ENCODE assay signal across 32 cellular contexts in genomic region chr2:232435805-232436204, GRCh38. TPM values are rescaled to one million over a fixed set of nuclear protein-coding genes. Genes with fewer than 3 reads are reported as not detected.
DNase-seq lines count a peak whose midpoint lies in the region; ATAC-seq, FAIRE-seq and TF ChIP-seq lines count a peak whose summit lies in the region.
"Had no signal": no experiment of that assay in that cellular context is flagged by ENCODE, and none has a peak within 500 bp of the region (broad histone marks: within the 10 kb centered on the region; RNA-seq: fewer than 3 reads in every experiment).

No MANE protein-coding gene starts in this region.

- no peak overlapping the region for H2AFZ ChIP-seq in HepG2 (ENCODE audit: low read length)
- H2AFZ ChIP-seq: GM23338 had no signal

- no peak for ATAC-seq in HepG2
- no peak for ATAC-seq in right lobe of liver
- ATAC-seq: GM23338 had no signal

- intact Hi-C loops in HepG2 (cut with micrococcal nuclease; ENCODE audit: unreplicated experiment), result no loop called here
- intact Hi-C loops in right lobe of liver (cut with DNase I), result loop anchor here (5.0 to 10.0 kb wide), 3 partner anchors 89 to 534 kb away; partner anchors contain the start of genes CHRND (in 1 of the 2) and PRSS56 (in 1 of the 2)

- in situ Hi-C loops in HepG2 (cut with HindIII; ENCODE audit: extremely low pct_ligation_motif_present, low pct_unique_long_range_greater_than_20kb), result no loop called here

- H3K9me3 ChIP-seq in HepG2 (ENCODE audit: low read length), result no peaks in the 10 kb centered on the region
- no peaks in the 10 kb centered on the region for H3K9me3 ChIP-seq in right lobe of liver
- no peaks in the 10 kb centered on the region for H3K9me3 ChIP-seq in WERI-Rb-1 (ENCODE audit: severe bottlenecking)
- H3K9me3 ChIP-seq in effector memory CD4-positive, alpha-beta T cell (ENCODE audit: control insufficient read depth, low read length), result no peaks in the 10 kb centered on the region
- H3K9me3 ChIP-seq: BLaER1 treated with 17β-estradiol and CSF1 and Interleukin-3, amounts not matched to agents 10 nM and 100 nM; HAP-1; SJCRH30 had no signal

- no peaks in the 10 kb centered on the region for H4K20me1 ChIP-seq in HepG2 (ENCODE audit: insufficient read depth, low read length)

- H3K36me3 ChIP-seq in HepG2 (replicated peaks in 1 of 2; ENCODE audit: control insufficient read depth in 1 of 2, insufficient read depth in 2 of 2, low read length in 2 of 2) (no peaks in the 10 kb centered on the region), right lobe of liver (no peaks in the 10 kb centered on the region), WERI-Rb-1 (no peaks in the 10 kb centered on the region)
- H3K36me3 ChIP-seq in effector memory CD4-positive, alpha-beta T cell (ENCODE audit: control insufficient read depth, insufficient read depth, low read length), result no peaks in the 10 kb centered on the region
- H3K36me3 ChIP-seq: BLaER1 treated with 17β-estradiol and CSF1 and Interleukin-3, amounts not matched to agents 10 nM and 100 nM; HAP-1; SJCRH30 had no signal

- H3K4me3 ChIP-seq in HepG2 (replicated peaks in 1 of 3; ENCODE audit: insufficient read depth in 1 of 3, low read depth in 2 of 3, low read length in 3 of 3), result no peak overlapping the region
- no peak overlapping the region for H3K4me3 ChIP-seq in right lobe of liver
- H3K4me3 ChIP-seq in WERI-Rb-1 (ENCODE audit: low read depth, low read length), result no peak overlapping the region
- H3K4me3 ChIP-seq in effector memory CD4-positive, alpha-beta T cell (ENCODE audit: insufficient read depth, low read depth, low read length, poor library complexity, severe bottlenecking), result no peak overlapping the region
- H3K4me3 ChIP-seq: BLaER1 treated with 17β-estradiol and CSF1 and Interleukin-3, amounts not matched to agents 10 nM and 100 nM; GM23338; HAP-1; SJCRH30 had no signal

- no peak for FAIRE-seq in HepG2 (lab: Jason Lieb, UNC)
- FAIRE-seq: A204.1, RCC 7860 had no signal

- TF ChIP-seq POLR2A in HepG2 (IDR thresholded peaks at IDR 0.05; ENCODE audit: insufficient read depth in 1 of 2, low read depth in 2 of 2, low read length in 2 of 2) (no peak), right lobe of liver (IDR thresholded peaks at IDR 0.05) (no peak)

- H3K4me2 ChIP-seq in HepG2 (ENCODE audit: low read depth, low read length), result no peak overlapping the region
- H3K4me2 ChIP-seq: GM23338, KMS-11 had no signal

- no peak for TF ChIP-seq EP300 in HepG2 (IDR thresholded peaks at IDR 0.05; ENCODE audit: low read depth in 2 of 2, low read length in 2 of 2)
- TF ChIP-seq EP300 in HepG2 (CRISPR knock-in tag; IDR thresholded peaks at IDR 0.05; ENCODE audit: borderline replicate concordance), result no peak

- peaks cover 7% of the 10 kb centered on the region for H3K4me1 ChIP-seq in HepG2 (ENCODE audit: insufficient read depth, low read length)
- H3K4me1 ChIP-seq in right lobe of liver, result no peaks in the 10 kb centered on the region
- H3K4me1 ChIP-seq in effector memory CD4-positive, alpha-beta T cell (ENCODE audit: control insufficient read depth, insufficient read depth, low read length, poor library complexity, severe bottlenecking), result no peaks in the 10 kb centered on the region
- H3K4me1 ChIP-seq: HAP-1, SJCRH30 had no signal

- no peaks in the 10 kb centered on the region for H3K79me2 ChIP-seq in HepG2 (ENCODE audit: insufficient read depth, low read length)

- TF ChIP-seq CTCF in HepG2 (CRISPR knock-in tag; IDR thresholded peaks at IDR 0.05) (no peak), right lobe of liver (IDR thresholded peaks at IDR 0.05) (no peak), WERI-Rb-1 (IDR thresholded peaks at IDR 0.05; ENCODE audit: low read depth, low read length) (no peak)

- H3K27ac ChIP-seq in HepG2 (ENCODE audit: extremely low read length, insufficient read depth, low read length) (no peak overlapping the region), right lobe of liver (no peak overlapping the region), WERI-Rb-1 (no peak overlapping the region)
- no peak overlapping the region for H3K27ac ChIP-seq in effector memory CD4-positive, alpha-beta T cell (ENCODE audit: insufficient read depth, low read length, poor library complexity, severe bottlenecking)
- H3K27ac ChIP-seq: BLaER1 treated with 17β-estradiol and CSF1 and Interleukin-3, amounts not matched to agents 10 nM and 100 nM; KMS-11; SJCRH30 had no signal

- no TSS peak for BruUV-seq in HepG2 (replicated peaks; lab: Mats Ljungman, UMichigan)

- DNase-seq in HepG2 (ENCODE audit: low spot score), result no peak
- no peak for DNase-seq in right lobe of liver
- peak; percentile 3 for DNase-seq in WERI-Rb-1
- DNase-seq in mesenteric fat pad (ENCODE audit: low spot score), result peak; percentile 43
- no peak for DNase-seq in effector memory CD4-positive, alpha-beta T cell
- DNase-seq in SIG-M5 (lab: John Stamatoyannopoulos, UW), result no peak
- no peak for DNase-seq in MV-4-11 (lab: John Stamatoyannopoulos, UW)
- DNase-seq in kidney tubule cell (ENCODE audit: low spot score), result no peak
- DNase-seq: AML-193; CD4-positive, alpha-beta T cell; DMS53; HFFc6; MM.1S; NCI-H1048; NCI-H1417; NCI-H1694 treated with DMSO at 0.1 percent for 48 hours; NCI-H2081; NCI-H2227 treated with DMSO at 0.1 percent for 48 hours; NCI-H69; SJCRH30 had no signal

- no peak overlapping the region for H3K9ac ChIP-seq in HepG2 (ENCODE audit: insufficient read depth, low read depth, low read length)
- H3K9ac ChIP-seq: BLaER1 treated with 17β-estradiol and CSF1 and Interleukin-3, amounts not matched to agents 10 nM and 100 nM; KMS-11 had no signal

- peaks cover 24 to 44% of the 10 kb centered on the region in 2 experiments for H3K27me3 ChIP-seq in HepG2 (ENCODE audit: control insufficient read depth in 1 of 2, insufficient read depth in 2 of 2, low read length in 2 of 2)
- H3K27me3 ChIP-seq in right lobe of liver, result no peaks in the 10 kb centered on the region
- H3K27me3 ChIP-seq in WERI-Rb-1 (ENCODE audit: insufficient read depth, low read depth, severe bottlenecking), result no peaks in the 10 kb centered on the region
- H3K27me3 ChIP-seq in effector memory CD4-positive, alpha-beta T cell (replicated peaks; ENCODE audit: control insufficient read depth, insufficient read depth, low read length, poor library complexity, severe bottlenecking), result no peaks in the 10 kb centered on the region
- H3K27me3 ChIP-seq: BLaER1 treated with 17β-estradiol and CSF1 and Interleukin-3, amounts not matched to agents 10 nM and 100 nM had no signal

- POLR2A ChIA-PET in HepG2 (lab: Yijun Ruan, JAX), result no interaction called here

- 9% methylated on average over 7 of the region's 7 CpGs for WGBS in HepG2 (ENCODE audit: low lambda C conversion rate)
- 78% methylated on average over 7 of the region's 7 CpGs for WGBS in right lobe of liver (ENCODE audit: insufficient coverage, low coverage, low lambda C conversion rate, missing lambda C conversion rate)

- CTCF ChIA-PET in HepG2 (lab: Yijun Ruan, JAX; ENCODE audit: low intra/inter-chr PET ratio, low total read pairs), result interaction anchor here (1.8 kb wide), 1 partner anchor 536 kb away, joined by 7 read pairs; no protein-coding TSS in a partner anchor

- TF ChIP-seq RAD21 in HepG2 (CRISPR knock-in tag; IDR thresholded peaks at IDR 0.05), result no peak

RNA-seq across cellular contexts. Expression of gene ALPI, which starts 20.1 kb away (rescaled TPM):
- total RNA-seq in HepG2 (2016; rRNA removed; fragmentation: Illumina TruSeq; extraction: Trizol) (not detected in 2 replicates), right lobe of liver (under 1 TPM in 2 of 6 experiments, not detected in 4; 0.19 to 0.25 TPM), mesenteric fat pad (0.71 TPM)
- not detected in 2 replicates for total RNA-seq in HepG2 (2016; cell fraction: cytosol; rRNA removed; fragmentation: Illumina TruSeq; extraction: Trizol; ENCODE audit: low read depth)
- not detected in 2 replicates for total RNA-seq in HepG2 (2016; cell fraction: insoluble cytoplasmic fraction; rRNA removed; fragmentation: Illumina TruSeq; extraction: Trizol)
- not detected in 2 replicates for total RNA-seq in HepG2 (2016; cell fraction: membrane; rRNA removed; fragmentation: Illumina TruSeq; extraction: Trizol)
- total RNA-seq in HepG2 (2016; cell fraction: nucleus; rRNA removed; fragmentation: Illumina TruSeq; extraction: Trizol), result not detected in 2 replicates
- polyA plus RNA-seq in HepG2 (2011; rRNA removed), result 0.03 TPM in 1 of 2 replicates, not detected in the other
- polyA plus RNA-seq in HepG2 (2011; cell fraction: cytosol; rRNA removed), result 0.03 and 0.05 TPM in 2 replicates
- 0.07 TPM in 1 of 2 replicates, not detected in the other for polyA plus RNA-seq in HepG2 (2011; cell fraction: nucleus; rRNA removed)
- polyA plus RNA-seq in HepG2 (2012), result not detected in 2 replicates
- not detected in 2 replicates for polyA plus RNA-seq in HepG2 (2016; cell fraction: cytosol; fragmentation: Illumina TruSeq; extraction: Trizol; ENCODE audit: low read depth)
- polyA plus RNA-seq in HepG2 (2016; cell fraction: insoluble cytoplasmic fraction; fragmentation: Illumina TruSeq; extraction: Trizol; ENCODE audit: low read depth), result not detected in 2 replicates
- polyA plus RNA-seq in HepG2 (2016; cell fraction: membrane; fragmentation: Illumina TruSeq; extraction: Trizol; ENCODE audit: low read depth), result not detected in 2 replicates
- not detected in 2 replicates for polyA plus RNA-seq in HepG2 (2016; cell fraction: nucleus; fragmentation: Illumina TruSeq; extraction: Trizol; ENCODE audit: insufficient read depth, low read depth)
- polyA minus RNA-seq in HepG2 (2011; rRNA and poly(A)+ RNA removed; ENCODE audit: low replicate concordance), result 0.42 TPM in 1 of 2 replicates, not detected in the other
- not detected in 2 replicates for polyA minus RNA-seq in HepG2 (2011; cell fraction: cytosol; rRNA and poly(A)+ RNA removed)
- not detected in 2 replicates for polyA minus RNA-seq in HepG2 (2011; cell fraction: nucleus; rRNA and poly(A)+ RNA removed)
- total RNA-seq: CD4-positive, alpha-beta T cell; Daoy; G401; GM23338; HFFc6; NCI-H460; OCI-LY7; SJCRH30 had no signal
- polyA plus RNA-seq: AG04450, GM23338, IgD-negative memory B cell had no signal

RNA-seq across cellular contexts. Expression of gene ALPG, which starts 29.2 kb away (rescaled TPM):
- total RNA-seq in HepG2 (2016; rRNA removed; fragmentation: Illumina TruSeq; extraction: Trizol) (not detected in 2 replicates), right lobe of liver (not detected), mesenteric fat pad (not detected)
- not detected in 2 replicates for total RNA-seq in HepG2 (2016; cell fraction: cytosol; rRNA removed; fragmentation: Illumina TruSeq; extraction: Trizol; ENCODE audit: low read depth)
- not detected in 2 replicates for total RNA-seq in HepG2 (2016; cell fraction: insoluble cytoplasmic fraction; rRNA removed; fragmentation: Illumina TruSeq; extraction: Trizol)
- total RNA-seq in HepG2 (2016; cell fraction: membrane; rRNA removed; fragmentation: Illumina TruSeq; extraction: Trizol), result not detected in 2 replicates
- not detected in 2 replicates for total RNA-seq in HepG2 (2016; cell fraction: nucleus; rRNA removed; fragmentation: Illumina TruSeq; extraction: Trizol)
- not detected in 2 replicates for polyA plus RNA-seq in HepG2 (2011; rRNA removed)
- polyA plus RNA-seq in HepG2 (2011; cell fraction: cytosol; rRNA removed), result not detected in 2 replicates
- polyA plus RNA-seq in HepG2 (2011; cell fraction: nucleus; rRNA removed), result not detected in 2 replicates
- polyA plus RNA-seq in HepG2 (2012), result not detected in 2 replicates
- polyA plus RNA-seq in HepG2 (2016; cell fraction: cytosol; fragmentation: Illumina TruSeq; extraction: Trizol; ENCODE audit: low read depth), result not detected in 2 replicates
- not detected in 2 replicates for polyA plus RNA-seq in HepG2 (2016; cell fraction: insoluble cytoplasmic fraction; fragmentation: Illumina TruSeq; extraction: Trizol; ENCODE audit: low read depth)
- polyA plus RNA-seq in HepG2 (2016; cell fraction: membrane; fragmentation: Illumina TruSeq; extraction: Trizol; ENCODE audit: low read depth), result not detected in 2 replicates
- not detected in 2 replicates for polyA plus RNA-seq in HepG2 (2016; cell fraction: nucleus; fragmentation: Illumina TruSeq; extraction: Trizol; ENCODE audit: insufficient read depth, low read depth)
- polyA minus RNA-seq in HepG2 (2011; rRNA and poly(A)+ RNA removed; ENCODE audit: low replicate concordance), result 0.12 TPM in 1 of 2 replicates, not detected in the other
- not detected in 2 replicates for polyA minus RNA-seq in HepG2 (2011; cell fraction: cytosol; rRNA and poly(A)+ RNA removed)
- polyA minus RNA-seq in HepG2 (2011; cell fraction: nucleus; rRNA and poly(A)+ RNA removed), result not detected in 2 replicates
- total RNA-seq: CD4-positive, alpha-beta T cell; Daoy; HFFc6; NCI-H460; OCI-LY7; SJCRH30 had no signal
- polyA plus RNA-seq: AG04450, IgD-negative memory B cell had no signal

RNA-seq across cellular contexts. Expression of gene ECEL1, which starts 51.8 kb away (rescaled TPM):
- total RNA-seq in HepG2 (2016; rRNA removed; fragmentation: Illumina TruSeq; extraction: Trizol) (not detected in 2 replicates), right lobe of liver (1 to 10 TPM in 1 of 6 experiments, under 1 TPM in 3, not detected in 2; 0.22 to 1.3 (median 0.83) TPM), mesenteric fat pad (0.35 TPM)
- not detected in 2 replicates for total RNA-seq in HepG2 (2016; cell fraction: cytosol; rRNA removed; fragmentation: Illumina TruSeq; extraction: Trizol; ENCODE audit: low read depth)
- total RNA-seq in HepG2 (2016; cell fraction: insoluble cytoplasmic fraction; rRNA removed; fragmentation: Illumina TruSeq; extraction: Trizol), result not detected in 2 replicates
- total RNA-seq in HepG2 (2016; cell fraction: membrane; rRNA removed; fragmentation: Illumina TruSeq; extraction: Trizol), result not detected in 2 replicates
- not detected in 2 replicates for total RNA-seq in HepG2 (2016; cell fraction: nucleus; rRNA removed; fragmentation: Illumina TruSeq; extraction: Trizol)
- not detected in 2 replicates for polyA plus RNA-seq in HepG2 (2011; rRNA removed)
- 0.06 TPM in 1 of 2 replicates, not detected in the other for polyA plus RNA-seq in HepG2 (2011; cell fraction: cytosol; rRNA removed)
- 0.05 TPM in 1 of 2 replicates, not detected in the other for polyA plus RNA-seq in HepG2 (2011; cell fraction: nucleus; rRNA removed)
- polyA plus RNA-seq in HepG2 (2012), result not detected in 2 replicates
- not detected in 2 replicates for polyA plus RNA-seq in HepG2 (2016; cell fraction: cytosol; fragmentation: Illumina TruSeq; extraction: Trizol; ENCODE audit: low read depth)
- not detected in 2 replicates for polyA plus RNA-seq in HepG2 (2016; cell fraction: insoluble cytoplasmic fraction; fragmentation: Illumina TruSeq; extraction: Trizol; ENCODE audit: low read depth)
- polyA plus RNA-seq in HepG2 (2016; cell fraction: membrane; fragmentation: Illumina TruSeq; extraction: Trizol; ENCODE audit: low read depth), result not detected in 2 replicates
- not detected in 2 replicates for polyA plus RNA-seq in HepG2 (2016; cell fraction: nucleus; fragmentation: Illumina TruSeq; extraction: Trizol; ENCODE audit: insufficient read depth, low read depth)
- polyA minus RNA-seq in HepG2 (2011; rRNA and poly(A)+ RNA removed; ENCODE audit: low replicate concordance), result not detected in 2 replicates
- not detected in 2 replicates for polyA minus RNA-seq in HepG2 (2011; cell fraction: cytosol; rRNA and poly(A)+ RNA removed)
- not detected in 2 replicates for polyA minus RNA-seq in HepG2 (2011; cell fraction: nucleus; rRNA and poly(A)+ RNA removed)
- total RNA-seq: CD4-positive, alpha-beta T cell; Daoy; HFFc6; OCI-LY7; SJCRH30 had no signal
- polyA plus RNA-seq: AG04450, IgD-negative memory B cell had no signal

RNA-seq across cellular contexts. Expression of gene ALPP, which starts 57.3 kb away (rescaled TPM):
- total RNA-seq in HepG2 (2016; rRNA removed; fragmentation: Illumina TruSeq; extraction: Trizol) (not detected in 2 replicates), right lobe of liver (not detected), mesenteric fat pad (not detected)
- total RNA-seq in HepG2 (2016; cell fraction: cytosol; rRNA removed; fragmentation: Illumina TruSeq; extraction: Trizol; ENCODE audit: low read depth), result not detected in 2 replicates
- not detected in 2 replicates for total RNA-seq in HepG2 (2016; cell fraction: insoluble cytoplasmic fraction; rRNA removed; fragmentation: Illumina TruSeq; extraction: Trizol)
- total RNA-seq in HepG2 (2016; cell fraction: membrane; rRNA removed; fragmentation: Illumina TruSeq; extraction: Trizol), result not detected in 2 replicates
- not detected in 2 replicates for total RNA-seq in HepG2 (2016; cell fraction: nucleus; rRNA removed; fragmentation: Illumina TruSeq; extraction: Trizol)
- polyA plus RNA-seq in HepG2 (2011; rRNA removed), result not detected in 2 replicates
- not detected in 2 replicates for polyA plus RNA-seq in HepG2 (2011; cell fraction: cytosol; rRNA removed)
- not detected in 2 replicates for polyA plus RNA-seq in HepG2 (2011; cell fraction: nucleus; rRNA removed)
- polyA plus RNA-seq in HepG2 (2012), result not detected in 2 replicates
- polyA plus RNA-seq in HepG2 (2016; cell fraction: cytosol; fragmentation: Illumina TruSeq; extraction: Trizol; ENCODE audit: low read depth), result not detected in 2 replicates
- polyA plus RNA-seq in HepG2 (2016; cell fraction: insoluble cytoplasmic fraction; fragmentation: Illumina TruSeq; extraction: Trizol; ENCODE audit: low read depth), result not detected in 2 replicates
- not detected in 2 replicates for polyA plus RNA-seq in HepG2 (2016; cell fraction: membrane; fragmentation: Illumina TruSeq; extraction: Trizol; ENCODE audit: low read depth)
- not detected in 2 replicates for polyA plus RNA-seq in HepG2 (2016; cell fraction: nucleus; fragmentation: Illumina TruSeq; extraction: Trizol; ENCODE audit: insufficient read depth, low read depth)
- 1.1 TPM in 1 of 2 replicates, not detected in the other for polyA minus RNA-seq in HepG2 (2011; rRNA and poly(A)+ RNA removed; ENCODE audit: low replicate concordance)
- polyA minus RNA-seq in HepG2 (2011; cell fraction: cytosol; rRNA and poly(A)+ RNA removed), result not detected in 2 replicates
- not detected in 2 replicates for polyA minus RNA-seq in HepG2 (2011; cell fraction: nucleus; rRNA and poly(A)+ RNA removed)
- total RNA-seq: CD4-positive, alpha-beta T cell; Daoy; HFFc6; NCI-H460; OCI-LY7; SJCRH30 had no signal
- polyA plus RNA-seq: AG04450, GM23338, IgD-negative memory B cell had no signal

Comparison
In these comparisons a context has a peak if more than half of its experiments do, and no peak if none do; other contexts are left out.
1. DNase-seq: peak in WERI-Rb-1 (single experiment) and mesenteric fat pad (single experiment); none in HepG2 (single experiment), right lobe of liver (0 of 3), effector memory CD4-positive, alpha-beta T cell (0 of 3), SIG-M5 (single experiment), MV-4-11 (single experiment) and kidney tubule cell (single experiment).